28 cellular contexts compared by ENCODE assay signal in the genomic region with DNA sequence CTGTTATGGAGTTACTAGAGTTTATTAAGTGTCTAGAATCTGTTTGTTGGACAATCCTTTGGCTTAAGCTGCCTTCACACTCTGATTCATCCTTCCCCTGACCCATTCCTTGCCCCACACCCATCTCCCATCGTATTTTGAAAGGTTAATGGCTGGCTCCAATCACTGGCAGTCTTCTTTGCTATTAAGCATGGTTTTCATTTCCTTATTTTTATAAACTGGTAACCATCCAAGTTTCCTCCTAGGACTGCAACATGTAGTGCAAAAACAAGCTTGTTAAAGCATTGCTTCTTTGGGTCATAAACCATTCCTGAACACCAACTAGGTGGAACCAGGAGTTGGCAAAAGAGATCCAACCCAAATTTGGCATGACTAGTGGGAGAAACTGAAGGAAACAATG.
"Had no signal": no experiment of that assay in that cellular context is flagged by ENCODE, and none has a peak within 500 bp of the region (broad histone marks: within the 10 kb centered on the region; RNA-seq: fewer than 3 reads in every experiment).

No MANE protein-coding gene starts in this region.

- DNase-seq: activated CD4-positive, alpha-beta T cell treated with anti-CD3 and anti-CD28 coated beads for 1 hour; activated CD4-positive, alpha-beta T cell treated with anti-CD3 and anti-CD28 coated beads, Interleukin-2, amount 10 ng/mL, durations not matched to agents 7 days and 5 days; activated CD8-positive, alpha-beta T cell treated with anti-CD3 and anti-CD28 coated beads for 36 hours; activated naive CD8-positive, alpha-beta T cell treated with anti-CD3 and anti-CD28 coated beads, Interleukin-2, amount 50 U/mL, for 24 hours; activated T-cell treated with anti-CD3 and anti-CD28 coated beads, Interleukin-2, amount 50 U/mL, for 4 hours; amygdala; central memory CD4-positive, alpha-beta T cell; endodermal cell; islet precursor cell; left ventricle myocardium inferior; mesendoderm; right lobe of liver; stimulated activated CD4-positive, alpha-beta T cell treated with anti-CD3 and anti-CD28 coated beads, Interleukin-12 subunit alpha, Interleukin-12 subunit beta, amount 100 ng/mL, for 4 hours; stimulated activated CD4-positive, alpha-beta T cell treated with anti-CD3 and anti-CD28 coated beads, Interleukin-4, amount 100 ng/mL, for 1 hour; stimulated activated naive CD8-positive, alpha-beta T cell treated with anti-CD3 and anti-CD28 coated beads, Interleukin-15, Interleukin-2, amounts not matched to agents 100 U/mL and 50 U/mL, for 24 hours; T-helper 2 cell; testis; trophoblast cell had no signal

- H3K36me3 ChIP-seq: breast epithelium, gastroesophageal sphincter, left ventricle myocardium inferior, right lobe of liver had no signal

- H3K4me3 ChIP-seq: breast epithelium, gastroesophageal sphincter, hepatocyte, left ventricle myocardium inferior, lung, right lobe of liver, skin epidermis, testis had no signal

- H3K9me3 ChIP-seq: right lobe of liver, testis had no signal

- H3K4me3 Mint-ChIP-seq: activated CD4-positive, alpha-beta T cell treated with anti-CD3 and anti-CD28 coated beads, Interleukin-2, amount 10 ng/mL, durations not matched to agents 7 days and 5 days; activated CD8-positive, alpha-beta T cell treated with anti-CD3 and anti-CD28 coated beads for 36 hours; activated naive CD4-positive, alpha-beta T cell treated with anti-CD3 and anti-CD28 coated beads, Interleukin-2, amount 50 U/mL, for 24 hours; activated naive CD8-positive, alpha-beta T cell treated with anti-CD3 and anti-CD28 coated beads, Interleukin-2, amount 50 U/mL, for 24 hours; activated T-cell treated with anti-CD3 and anti-CD28 coated beads, Interleukin-2, amount 50 U/mL, for 4 hours; activated T-helper 17 cell treated with anti-CD3 and anti-CD28 coated beads, Interleukin-2, amount 50 U/mL, for 72 hours; dendritic cell treated with granulocyte-macrophage colony-stimulating factor and Interleukin-4, amounts not matched to agents 40 ng/mL and 50 ng/mL, for 4 days; endodermal cell; natural killer cell treated with Interleukin-12 subunit alpha and Interleukin-12 subunit beta and Interleukin-15 and Interleukin-18, amount 100 ng/mL, for 72 hours; WTC11 had no signal

- H3K27ac Mint-ChIP-seq: activated CD4-positive, alpha-beta T cell treated with anti-CD3 and anti-CD28 coated beads, Interleukin-2, amount 10 ng/mL, durations not matched to agents 7 days and 5 days; activated CD8-positive, alpha-beta T cell treated with anti-CD3 and anti-CD28 coated beads for 36 hours; activated naive CD4-positive, alpha-beta T cell treated with anti-CD3 and anti-CD28 coated beads, Interleukin-2, amount 50 U/mL, for 24 hours; activated naive CD8-positive, alpha-beta T cell treated with anti-CD3 and anti-CD28 coated beads, Interleukin-2, amount 50 U/mL, for 24 hours; activated T-helper 17 cell treated with anti-CD3 and anti-CD28 coated beads, Interleukin-2, amount 50 U/mL, for 72 hours; dendritic cell treated with granulocyte-macrophage colony-stimulating factor and Interleukin-4, amounts not matched to agents 40 ng/mL and 50 ng/mL, for 4 days; endodermal cell; natural killer cell treated with Interleukin-12 subunit alpha and Interleukin-12 subunit beta and Interleukin-15 and Interleukin-18, amount 100 ng/mL, for 72 hours; WTC11 had no signal

- H3K27ac ChIP-seq: breast epithelium, gastroesophageal sphincter, hepatocyte, left ventricle myocardium inferior, right lobe of liver, skin epidermis, testis had no signal

- H3K4me1 Mint-ChIP-seq: activated CD4-positive, alpha-beta T cell treated with anti-CD3 and anti-CD28 coated beads, Interleukin-2, amount 10 ng/mL, durations not matched to agents 7 days and 5 days; activated naive CD4-positive, alpha-beta T cell treated with anti-CD3 and anti-CD28 coated beads, Interleukin-2, amount 50 U/mL, for 24 hours; activated naive CD8-positive, alpha-beta T cell treated with anti-CD3 and anti-CD28 coated beads, Interleukin-2, amount 50 U/mL, for 24 hours; activated T-helper 17 cell treated with anti-CD3 and anti-CD28 coated beads, Interleukin-2, amount 50 U/mL, for 72 hours; WTC11 had no signal

- H3K4me1 ChIP-seq: breast epithelium, gastroesophageal sphincter, left ventricle myocardium inferior, right lobe of liver, testis had no signal

- H3K9me3 Mint-ChIP-seq: natural killer cell treated with Interleukin-12 subunit alpha and Interleukin-12 subunit beta and Interleukin-15 and Interleukin-18, amount 100 ng/mL, for 72 hours had no signal

- H3K27me3 ChIP-seq: breast epithelium, gastroesophageal sphincter, hepatocyte, right lobe of liver, testis had no signal

- H3K27me3 Mint-ChIP-seq: activated CD8-positive, alpha-beta T cell treated with anti-CD3 and anti-CD28 coated beads for 36 hours; activated T-helper 17 cell treated with anti-CD3 and anti-CD28 coated beads, Interleukin-2, amount 50 U/mL, for 72 hours; dendritic cell treated with granulocyte-macrophage colony-stimulating factor and Interleukin-4, amounts not matched to agents 40 ng/mL and 50 ng/mL, for 4 days had no signal
